ENCODE assay signal across 23 cellular contexts in the genomic region with DNA sequence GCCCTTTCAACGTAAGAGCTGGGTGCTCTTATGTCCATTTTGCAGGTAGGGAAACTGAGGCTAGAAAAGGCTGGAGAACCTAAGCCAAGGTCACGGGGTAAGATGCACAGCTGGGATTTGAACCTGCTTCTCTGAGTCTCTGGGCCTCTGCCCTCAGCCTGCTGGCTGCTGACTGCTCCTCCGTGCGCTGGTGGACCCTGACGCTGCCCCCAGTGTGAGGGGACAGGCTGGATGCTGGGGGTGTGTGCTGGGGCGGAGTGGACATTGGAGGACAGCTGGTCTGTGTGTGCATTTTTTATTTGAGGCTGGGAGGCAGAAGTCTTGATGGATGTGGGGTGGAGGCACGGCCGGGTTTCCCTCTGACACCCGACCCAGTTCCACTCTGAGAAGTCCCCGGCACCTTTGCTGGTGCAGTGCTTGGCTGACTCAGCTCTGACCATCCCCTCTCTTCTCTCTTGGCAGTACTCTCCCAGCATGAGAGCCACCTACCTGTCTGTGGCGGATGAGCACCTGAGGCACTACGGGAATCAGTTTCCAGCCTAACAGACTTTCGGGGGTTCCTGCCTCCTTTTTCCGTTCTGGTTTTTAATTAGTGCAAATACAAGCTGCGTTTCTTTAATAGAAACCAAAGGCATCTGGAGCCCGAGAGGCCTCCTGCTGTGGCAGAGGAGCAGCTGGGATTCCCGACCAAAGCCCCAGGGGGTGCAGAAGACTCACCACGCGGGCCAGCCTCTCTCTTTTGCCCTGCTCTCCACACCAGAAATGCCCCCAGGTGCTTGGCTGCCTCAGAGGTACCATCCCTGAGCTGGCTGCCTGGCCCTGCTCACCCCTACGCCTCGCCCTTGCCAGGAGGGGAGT. TPM values are rescaled to one million over a fixed set of nuclear protein-coding genes. Genes with fewer than 3 reads are reported as not detected.
DNase-seq lines count a peak whose midpoint lies in the region; ATAC-seq and TF ChIP-seq lines count a peak whose summit lies in the region.
"Had no signal": no experiment of that assay in that cellular context is flagged by ENCODE, and none has a peak within 500 bp of the region (broad histone marks: within the 10 kb centered on the region; RNA-seq: fewer than 3 reads in every experiment).

No MANE protein-coding gene starts in this region.

- H3K27ac ChIP-seq in A673 (ENCODE audit: low read depth, low read length, poor library complexity, severe bottlenecking) (no peak overlapping the region), HEK293 (ENCODE audit: extremely low read depth, low read depth, low read length) (no peak overlapping the region)
- H3K27ac ChIP-seq: psoas muscle, uterus had no signal

- CTCF ChIA-PET in A673 (lab: Charles Lee) (interaction anchor here (0.6 kb wide), 2 partner anchors 37 to 98 kb away, joined by 6 to 10 read pairs; no protein-coding TSS in a partner anchor), HEK293 (lab: Yijun Ruan, JAX) (interaction anchor here (0.6 to 1.5 kb wide), 3 partner anchors 28 to 60 kb away, joined by 3 to 10 read pairs (median 5); no protein-coding TSS in a partner anchor)

- H3K4me3 ChIP-seq in A673 (ENCODE audit: low read depth, low read length, poor library complexity, severe bottlenecking) (no peak overlapping the region), HEK293 (ENCODE audit: low read depth, low read length) (no peak overlapping the region), NT2/D1 (ENCODE audit: insufficient read length, low read depth) (no peak overlapping the region), iPS-15b (ENCODE audit: low read depth, low read length) (peak overlapping the region; percentile 22), HAP-1 (no peak overlapping the region)
- H3K4me3 ChIP-seq: lung, psoas muscle, uterus had no signal

- TF ChIP-seq CTCF in A673 (conservative IDR thresholded peaks at IDR 0.05; ENCODE audit: low read depth, low read length) (no peak), HEK293 (tag by site-specific recombination; IDR thresholded peaks at IDR 0.05) (no peak), CD14-positive monocyte (IDR thresholded peaks at IDR 0.05) (no peak)

- peaks cover 39 to 55% of the 10 kb centered on the region in 2 donors for H3K36me3 Mint-ChIP-seq in CD14-positive monocyte
- H3K36me3 Mint-ChIP-seq: activated naive CD8-positive, alpha-beta T cell treated with anti-CD3 and anti-CD28 coated beads, Interleukin-2, amount 10 ng/mL, durations not matched to agents 7 days and 5 days; natural killer cell treated with Interleukin-12 subunit alpha and Interleukin-12 subunit beta and Interleukin-15 and Interleukin-18, amount 100 ng/mL, for 72 hours had no signal

- POLR2A ChIA-PET in A673 (lab: Charles Lee; ENCODE audit: low non-redundant PET) (no interaction called here), HEK293 (lab: Yijun Ruan, JAX) (no interaction called here)

- H3K4me1 ChIP-seq in A673 (ENCODE audit: insufficient read depth, low read length, poor library complexity, severe bottlenecking) = peaks cover 10% of the 10 kb centered on the region
- H3K4me1 ChIP-seq in HEK293 (ENCODE audit: control insufficient read depth, insufficient read depth, low read length) = no peaks in the 10 kb centered on the region
- peaks cover 22% of the 10 kb centered on the region for H3K4me1 ChIP-seq in NT2/D1 (ENCODE audit: insufficient read depth, insufficient read length)
- peaks cover 10% of the 10 kb centered on the region for H3K4me1 ChIP-seq in iPS-15b (ENCODE audit: control insufficient read depth, insufficient read depth, low read length)
- H3K4me1 ChIP-seq in HAP-1 = no peaks in the 10 kb centered on the region
- H3K4me1 ChIP-seq: psoas muscle, uterus had no signal

- H3K4me3 Mint-ChIP-seq in CD14-positive monocyte = no peak overlapping the region
- H3K4me3 Mint-ChIP-seq: activated naive CD8-positive, alpha-beta T cell treated with anti-CD3 and anti-CD28 coated beads, Interleukin-2, amount 10 ng/mL, durations not matched to agents 7 days and 5 days; natural killer cell treated with Interleukin-12 subunit alpha and Interleukin-12 subunit beta and Interleukin-15 and Interleukin-18, amount 100 ng/mL, for 72 hours; stimulated activated naive CD8-positive, alpha-beta T cell treated with anti-CD3 and anti-CD28 coated beads, Interleukin-15, Interleukin-2, amounts not matched to agents 100 ng/mL and 50 ng/mL, for 24 hours had no signal

- BruUV-seq in A673 (replicated peaks; lab: Mats Ljungman, UMichigan) = no TSS peak

- H3K27ac Mint-ChIP-seq in CD14-positive monocyte = peak overlapping the region in 3 of 7 donors; percentile 6 to 60 (median 38)
- H3K27ac Mint-ChIP-seq: activated naive CD8-positive, alpha-beta T cell treated with anti-CD3 and anti-CD28 coated beads, Interleukin-2, amount 10 ng/mL, durations not matched to agents 7 days and 5 days; natural killer cell treated with Interleukin-12 subunit alpha and Interleukin-12 subunit beta and Interleukin-15 and Interleukin-18, amount 100 ng/mL, for 72 hours; stimulated activated naive CD8-positive, alpha-beta T cell treated with anti-CD3 and anti-CD28 coated beads, Interleukin-15, Interleukin-2, amounts not matched to agents 100 ng/mL and 50 ng/mL, for 24 hours had no signal

- peaks cover 0 to 3% (median 2%) of the 10 kb centered on the region in 3 donors for H3K27me3 Mint-ChIP-seq in CD14-positive monocyte (ENCODE audit: low read depth in 3 of 3)
- H3K27me3 Mint-ChIP-seq: activated naive CD8-positive, alpha-beta T cell treated with anti-CD3 and anti-CD28 coated beads, Interleukin-2, amount 10 ng/mL, durations not matched to agents 7 days and 5 days; natural killer cell treated with Interleukin-12 subunit alpha and Interleukin-12 subunit beta and Interleukin-15 and Interleukin-18, amount 100 ng/mL, for 72 hours; stimulated activated naive CD8-positive, alpha-beta T cell treated with anti-CD3 and anti-CD28 coated beads, Interleukin-15, Interleukin-2, amounts not matched to agents 100 ng/mL and 50 ng/mL, for 24 hours had no signal

- intact Hi-C loops in A673 (cut with micrococcal nuclease; ENCODE audit: unreplicated experiment) (no loop called here), CD14-positive monocyte (cut with micrococcal nuclease) (no loop called here)

- H3K27me3 ChIP-seq in A673 (replicated peaks; ENCODE audit: insufficient read depth, low read depth, low read length, poor library complexity) (no peaks in the 10 kb centered on the region), NT2/D1 (ENCODE audit: insufficient read depth, insufficient read length) (no peaks in the 10 kb centered on the region), iPS-15b (ENCODE audit: control insufficient read depth, insufficient read depth, low read length) (no peaks in the 10 kb centered on the region), HAP-1 (ENCODE audit: low read depth) (no peaks in the 10 kb centered on the region)
- H3K27me3 ChIP-seq: uterus had no signal

- no peaks in the 10 kb centered on the region for H3K9me3 Mint-ChIP-seq in CD14-positive monocyte
- H3K9me3 Mint-ChIP-seq: activated naive CD8-positive, alpha-beta T cell treated with anti-CD3 and anti-CD28 coated beads, Interleukin-2, amount 10 ng/mL, durations not matched to agents 7 days and 5 days; natural killer cell treated with Interleukin-12 subunit alpha and Interleukin-12 subunit beta and Interleukin-15 and Interleukin-18, amount 100 ng/mL, for 72 hours; stimulated activated naive CD8-positive, alpha-beta T cell treated with anti-CD3 and anti-CD28 coated beads, Interleukin-15, Interleukin-2, amounts not matched to agents 100 ng/mL and 50 ng/mL, for 24 hours had no signal

- H3K4me1 Mint-ChIP-seq in CD14-positive monocyte = no peaks in the 10 kb centered on the region
- H3K4me1 Mint-ChIP-seq: activated naive CD8-positive, alpha-beta T cell treated with anti-CD3 and anti-CD28 coated beads, Interleukin-2, amount 10 ng/mL, durations not matched to agents 7 days and 5 days had no signal

- no peaks in the 10 kb centered on the region for H3K36me3 ChIP-seq in A673 (ENCODE audit: insufficient read depth, low read length, poor library complexity, severe bottlenecking)
- no peaks in the 10 kb centered on the region; a peak in 1 of 3 replicates for H3K36me3 ChIP-seq in HEK293 (ENCODE audit: control insufficient read depth in 2 of 2, insufficient read depth in 1 of 2, low read length in 2 of 2)
- no peaks in the 10 kb centered on the region for H3K36me3 ChIP-seq in NT2/D1 (ENCODE audit: insufficient read depth, insufficient read length, low read length)
- no peaks in the 10 kb centered on the region for H3K36me3 ChIP-seq in iPS-15b (ENCODE audit: control insufficient read depth, insufficient read depth, low read length)
- no peaks in the 10 kb centered on the region for H3K36me3 ChIP-seq in HAP-1 (replicated peaks)
- H3K36me3 ChIP-seq: uterus had no signal

- in situ Hi-C loops in HAP-1 (cut with MboI; ENCODE audit: low sequenced_read_pairs) = no loop called here

- ATAC-seq in HG03139 (IDR thresholded peaks at IDR 0.05; ENCODE audit: unreplicated experiment) = no peak
- ATAC-seq in HG02588 (IDR thresholded peaks at IDR 0.05; ENCODE audit: unreplicated experiment) = no peak
- ATAC-seq: natural killer cell treated with Interleukin-12 subunit alpha and Interleukin-12 subunit beta and Interleukin-15 and Interleukin-18, amount 100 ng/mL, for 72 hours; psoas muscle had no signal

- H3K9me3 ChIP-seq in A673 (ENCODE audit: low read depth, low read length, poor library complexity, severe bottlenecking) = no peaks in the 10 kb centered on the region
- H3K9me3 ChIP-seq in HEK293 (ENCODE audit: control insufficient read depth, insufficient read depth, low read depth, low read length) = no peaks in the 10 kb centered on the region
- H3K9me3 ChIP-seq in NT2/D1 (ENCODE audit: insufficient read depth, low read length) = no peaks in the 10 kb centered on the region
- no peaks in the 10 kb centered on the region for H3K9me3 ChIP-seq in iPS-15b (ENCODE audit: control insufficient read depth, insufficient read depth, low read length)
- H3K9me3 ChIP-seq in HAP-1 = no peaks in the 10 kb centered on the region
- H3K9me3 ChIP-seq: psoas muscle, uterus had no signal

- peak overlapping the region; percentile 66 for H3K9ac ChIP-seq in NT2/D1 (ENCODE audit: insufficient read length, low read depth)
- H3K9ac ChIP-seq in iPS-15b (ENCODE audit: low read depth, low read length) = no peak overlapping the region

- DNase-seq in A673 (ENCODE audit: low spot score) = peak; percentile 46
- no peak for DNase-seq in NT2/D1 (ENCODE audit: low read depth, low spot score)
- DNase-seq in HAP-1 (ENCODE audit: low spot score in 2 of 2) = no peak
- DNase-seq in CD14-positive monocyte (ENCODE audit: low spot score) = no peak
- DNase-seq: activated CD4-positive, alpha-beta T cell treated with anti-CD3 and anti-CD28 coated beads, Interleukin-2, amount 50 U/mL, for 4 hours; activated naive CD8-positive, alpha-beta T cell treated with anti-CD3 and anti-CD28 coated beads, Interleukin-2, amount 10 ng/mL, durations not matched to agents 7 days and 5 days; activated T-cell treated with anti-CD3 and anti-CD28 coated beads, Interleukin-2, amount 50 U/mL, for 48 hours; central memory CD4-positive, alpha-beta T cell; effector memory CD4-positive, alpha-beta T cell; NCI-H446; OCI-M1; psoas muscle; stimulated activated CD4-positive, alpha-beta T cell treated with anti-CD3 and anti-CD28 coated beads, Interleukin-12 subunit alpha, Interleukin-12 subunit beta, amount 100 ng/mL, for 4 hours; uterus had no signal

RNA-seq across cellular contexts. Expression of a gene that starts 14.1 kb away (rescaled TPM):
- not detected in 2 replicates for total RNA-seq in A673 (2021)
- not detected for polyA plus RNA-seq in CD14-positive monocyte
- total RNA-seq: HT1080; M059J; natural killer cell treated with Interleukin-12 subunit alpha and Interleukin-12 subunit beta and Interleukin-15 and Interleukin-18, amount 100 ng/mL, for 72 hours; psoas muscle had no signal
- polyA plus RNA-seq: psoas muscle had no signal

RNA-seq across cellular contexts. Expression of a gene that starts 46.5 kb away (rescaled TPM):
- total RNA-seq in A673 (2021) = 13.7 and 15.4 TPM in 2 replicates
- 10 to 100 TPM; 12.3 to 18.7 TPM for polyA plus RNA-seq in CD14-positive monocyte

RNA-seq across cellular contexts. Expression of a gene that starts 56.4 kb away (rescaled TPM):
- total RNA-seq in A673 (2021) = 936 and 996 TPM in 2 replicates
- 1,000 to 10,000 TPM in 1 of 2 donors, 100 to 1,000 TPM in 1; 919 to 1,070 TPM for polyA plus RNA-seq in CD14-positive monocyte
